Comparison of ENCODE assay signal across 8 cellular contexts in the genomic region with DNA sequence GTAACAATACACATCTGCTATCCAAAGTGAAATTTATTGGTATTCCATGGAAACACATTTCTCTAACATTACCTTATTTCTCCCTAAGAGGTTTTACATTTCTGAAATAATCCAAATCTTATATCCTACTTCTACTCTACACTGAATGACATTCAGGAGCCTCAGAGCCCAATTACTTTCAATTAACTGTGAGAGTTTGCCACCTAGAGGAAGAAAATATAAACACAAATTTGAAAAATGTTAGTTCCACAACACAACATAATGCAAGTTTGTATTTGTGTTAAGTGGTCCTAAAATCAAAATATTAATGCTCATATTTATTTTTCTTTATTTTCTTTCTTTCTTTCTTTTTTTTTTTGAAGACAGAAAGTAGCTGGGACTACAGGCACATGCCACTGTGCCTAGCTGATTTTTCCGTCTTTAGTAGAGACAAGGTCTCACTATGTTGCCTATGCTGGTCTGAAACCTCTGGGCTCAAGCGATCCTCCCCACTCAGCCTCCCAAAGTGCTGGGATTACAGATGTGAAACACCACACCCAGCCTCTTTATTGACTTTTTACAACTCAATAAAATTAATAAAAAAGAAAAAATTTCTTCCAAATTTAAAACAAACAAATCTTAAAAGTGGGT. TPM values are rescaled to one million over a fixed set of nuclear protein-coding genes. Genes with fewer than 3 reads are reported as not detected.
DNase-seq lines count a peak whose midpoint lies in the region; ATAC-seq, FAIRE-seq and TF ChIP-seq lines count a peak whose summit lies in the region.

No MANE protein-coding gene starts in this region.

- peaks cover 4 to 14% of the 10 kb centered on the region in 2 donors for H3K36me3 ChIP-seq in small intestine (ENCODE audit: control insufficient read depth in 2 of 2, insufficient read depth in 2 of 2, low read length in 2 of 2)

- CTCF ChIA-PET in RWPE1 (lab: Yijun Ruan, JAX): interaction anchor here (0.6 to 1.5 kb wide), 6 partner anchors 10 to 238 kb away, joined by 3 to 5 read pairs (median 4); no protein-coding TSS in a partner anchor

- WGBS in small intestine, 3 donors: 86 to 87% (median 86%) methylated on average over 2 of the region's 2 CpGs

- POLR2A ChIA-PET in RWPE1 (lab: Yijun Ruan, JAX; ENCODE audit: low non-redundant PET): no interaction called here

- H3K27ac ChIP-seq in RWPE1 (no peak overlapping the region), small intestine (ENCODE audit: low read depth in 1 of 2, low read length in 1 of 2) (no peak overlapping the region)

- no peaks in the 10 kb centered on the region for H3K27me3 ChIP-seq in small intestine (ENCODE audit: control insufficient read depth in 2 of 2, insufficient read depth in 2 of 2, low read length in 2 of 2)

- peak; percentile 90 for FAIRE-seq in GM19239 (lab: Jason Lieb, UNC)
- peak; percentile 86 for FAIRE-seq in small intestine (lab: Jason Lieb, UNC)

- TF ChIP-seq CTCF in AG09319 (IDR thresholded peaks at IDR 0.05; ENCODE audit: low read depth, low read length): peak; percentile 40
- TF ChIP-seq CTCF in RWPE1 (conservative IDR thresholded peaks at IDR 0.05; ENCODE audit: low read depth): peak; percentile 61
- peak; percentile 35 for TF ChIP-seq CTCF in fibroblast of the aortic adventitia (IDR thresholded peaks at IDR 0.05; ENCODE audit: insufficient read depth, low read length)

- DNase-seq in AG09319 (ENCODE audit: extremely low read depth, low read depth) (no peak), GM19239 (ENCODE audit: insufficient read length, low spot score) (no peak), RWPE1 (ENCODE audit: low spot score) (peak; percentile 24), fibroblast of the aortic adventitia (ENCODE audit: low read depth) (peak; percentile 46), small intestine (peak; percentile 47), T1000 (lab: John Stamatoyannopoulos, UW) (no peak), ecto neural progenitor cell (ENCODE audit: low spot score) (no peak)

- H3K4me1 ChIP-seq in small intestine (ENCODE audit: control insufficient read depth in 2 of 2, insufficient read depth in 1 of 2, low read depth in 1 of 2, low read length in 1 of 2): no peaks in the 10 kb centered on the region

- no peaks in the 10 kb centered on the region for H3K9me3 ChIP-seq in small intestine (ENCODE audit: control insufficient read depth, low read depth)

- H3K4me3 ChIP-seq in fibroblast of the aortic adventitia (ENCODE audit: low read depth, low read length) (no peak overlapping the region), small intestine (ENCODE audit: low read depth in 1 of 2, low read length in 2 of 2) (no peak overlapping the region)

- ATAC-seq in GM19397 (IDR thresholded peaks at IDR 0.05; ENCODE audit: unreplicated experiment): no peak

RNA-seq across cellular contexts. Expression of gene ATAD1, which starts 46.0 kb away (rescaled TPM):
- total RNA-seq in fibroblast of the aortic adventitia (ENCODE audit: low replicate concordance): 45.2 and 51.8 TPM in 2 replicates
- 10 to 100 TPM in 1 of 3 donors, 1 to 10 TPM in 2; 5.1 to 17.5 (median 5.4) TPM for polyA plus RNA-seq in small intestine

Comparison
In these comparisons a context has a peak if more than half of its experiments do, and no peak if none do; other contexts are left out.
1. DNase-seq: peak in RWPE1 (single experiment), fibroblast of the aortic adventitia (single experiment) and small intestine (single experiment); none in AG09319 (single experiment), GM19239 (single experiment), T1000 (single experiment) and ecto neural progenitor cell (single experiment).
2. Peak in every context shown above with its lines, with median percentiles within 50 percentile points of each other: CTCF ChIP-seq.